In genomic region chr1:11654571-11655262, GRCh38 we compare ENCODE assay signal across 8 cellular contexts. TPM values are rescaled to one million over a fixed set of nuclear protein-coding genes. Genes with fewer than 3 reads are reported as not detected.
DNase-seq lines count a peak whose midpoint lies in the region; ATAC-seq and TF ChIP-seq lines count a peak whose summit lies in the region.

TSS of gene FBXO44 (plus strand) at chr1:11654877. CDS start at chr1:11655836, 959 bp downstream.

- ATAC-seq in HCT116, result peak; percentile 75
- ATAC-seq in Panc1, result peak; percentile 82
- ATAC-seq in upper lobe of right lung, result peak; percentile 81

- peak within 1 kb of the TSS; percentile 28 for H3K27ac Mint-ChIP-seq in glutamatergic neuron (ENCODE audit: unreplicated experiment)

- in situ Hi-C loops in Panc1 (cut with HindIII; ENCODE audit: low pct_unique_long_range_greater_than_20kb, low sequenced_read_pairs), result no loop called here

- H3K36me3 ChIP-seq in HCT116 (ENCODE audit: control insufficient read depth in 1 of 2, insufficient read depth in 2 of 2, low read length in 2 of 2) (peaks cover 12 to 17% of the 10 kb centered on the region in 2 experiments), Panc1 (ENCODE audit: control insufficient read depth, insufficient read depth, low read length) (no peaks in the 10 kb centered on the region; the same call in 1 of the 2 replicates), ovary (no peaks in the 10 kb centered on the region), upper lobe of right lung (peaks cover 12% of the 10 kb centered on the region)

- peak; percentile 21 for DNase-seq in EL
- DNase-seq in HCT116 (ENCODE audit: low read depth, low spot score), result no peak
- DNase-seq in Panc1 (ENCODE audit: low read depth, low spot score), result no peak
- DNase-seq in activated naive CD4-positive, alpha-beta T cell treated with Interleukin-2 at 50 U/mL for 16 hours, result peak; percentile 71
- peak; percentile 66 for DNase-seq in glutamatergic neuron
- peak in 4 of 5 donors; percentile 55 to 72 (median 66) for DNase-seq in ovary
- peak; percentile 86 for DNase-seq in upper lobe of right lung
- no peak for DNase-seq in NCI-H774 (lab: John Stamatoyannopoulos, UW)

- peak within 1 kb of the TSS; percentile 98 for H3K4me2 ChIP-seq in HCT116 (ENCODE audit: low read length)

- H3K9ac ChIP-seq in HCT116 (ENCODE audit: low read length), result peak within 1 kb of the TSS; percentile 72

- no peak for TF ChIP-seq EP300 in ovary (IDR thresholded peaks at IDR 0.05)

- H3K4me3 Mint-ChIP-seq in glutamatergic neuron (ENCODE audit: unreplicated experiment), result peak within 1 kb of the TSS; percentile 82

- WGBS in ovary, 3 donors, result 1 to 2% (median 1%) methylated on average over 35 to 70 of the region's 70 CpGs

- H3K27ac ChIP-seq in HCT116 (ENCODE audit: low read depth, low read length), result peak within 1 kb of the TSS; percentile 87
- H3K27ac ChIP-seq in Panc1 (ENCODE audit: low read length), result peak within 1 kb of the TSS; percentile 79
- H3K27ac ChIP-seq in ovary, result peak within 1 kb of the TSS; percentile 23 to 53
- peak within 1 kb of the TSS; percentile 42 for H3K27ac ChIP-seq in upper lobe of right lung

- TF ChIP-seq POLR2A in HCT116 (IDR thresholded peaks at IDR 0.05; ENCODE audit: borderline replicate concordance, extremely low read depth, insufficient read depth, insufficient read length) (no peak), ovary (IDR thresholded peaks at IDR 0.05) (no peak)

- H3K36me3 Mint-ChIP-seq in glutamatergic neuron (ENCODE audit: unreplicated experiment), result no peaks in the 10 kb centered on the region

- peak within 1 kb of the TSS; percentile 63 to 80 for H3K4me3 ChIP-seq in HCT116 (replicated peaks in 1 of 2; ENCODE audit: low read depth in 1 of 2, low read length in 2 of 2)
- peak within 1 kb of the TSS; percentile 68 to 81 for H3K4me3 ChIP-seq in Panc1 (ENCODE audit: low read depth in 2 of 2, low read length in 2 of 2)
- peak within 1 kb of the TSS; percentile 69 for H3K4me3 ChIP-seq in ovary
- H3K4me3 ChIP-seq in upper lobe of right lung, result peak within 1 kb of the TSS; percentile 57

- H3K4me1 ChIP-seq in HCT116 (ENCODE audit: control insufficient read depth in 1 of 2, insufficient read depth in 2 of 2, low read length in 2 of 2) (peaks cover 28 to 50% of the 10 kb centered on the region in 2 experiments; a peak in 3 of 4 replicates), Panc1 (ENCODE audit: control insufficient read depth, insufficient read depth, low read length) (peaks cover 24% of the 10 kb centered on the region), ovary (ENCODE audit: insufficient read depth) (peaks cover 6% of the 10 kb centered on the region), upper lobe of right lung (peaks cover 21% of the 10 kb centered on the region)

- POLR2A ChIA-PET in HCT116 (lab: Charles Lee), result interaction anchor here (0.7 to 2.3 kb wide), 3 partner anchors 10 to 371 kb away, joined by 3 to 11 read pairs (median 3); partner anchors contain the start of gene FBXO6
- POLR2A ChIA-PET in Panc1 (lab: Charles Lee), result interaction anchor here (0.6 kb wide), 1 partner anchor 13 kb away, joined by 4 read pairs; no protein-coding TSS in a partner anchor

- intact Hi-C loops in HCT116 (cut with micrococcal nuclease) (no loop called here), Panc1 (cut with micrococcal nuclease; ENCODE audit: unreplicated experiment) (loop anchor here (5.0 kb wide), 1 partner anchor 63 kb away; no protein-coding TSS in a partner anchor), ovary (cut with DNase I) (loop anchor here in 2 of 4 donors (5.0 to 10.0 kb wide), 4 partner anchors 60 to 1377 kb away; no protein-coding TSS in a partner anchor), upper lobe of right lung (cut with DNase I) (loop anchor here (5.0 kb wide), 1 partner anchor 68 kb away; no protein-coding TSS in a partner anchor)

- peaks cover 6% of the 10 kb centered on the region for H3K9me3 Mint-ChIP-seq in glutamatergic neuron (ENCODE audit: unreplicated experiment)

- H3K79me2 ChIP-seq in HCT116 (ENCODE audit: insufficient read depth, low read length), result peaks cover 16% of the 10 kb centered on the region; the same call in 1 of the 2 replicates

- no peaks in the 10 kb centered on the region for H4K20me1 ChIP-seq in HCT116 (ENCODE audit: insufficient read depth)

- H2AFZ ChIP-seq in HCT116 (ENCODE audit: low read depth, low read length, poor library complexity, severe bottlenecking), result no peak within 1 kb of the TSS

- H3K27me3 ChIP-seq in HCT116 (ENCODE audit: insufficient read depth, low read length), result no peaks in the 10 kb centered on the region
- H3K27me3 ChIP-seq in Panc1 (ENCODE audit: control insufficient read depth, insufficient read depth, low read length), result no peaks in the 10 kb centered on the region
- H3K27me3 ChIP-seq in ovary, result no peaks in the 10 kb centered on the region
- H3K27me3 ChIP-seq in upper lobe of right lung, result no peaks in the 10 kb centered on the region

- CTCF ChIA-PET in HCT116 (lab: Charles Lee) (interaction anchor here (1.8 to 3.3 kb wide), 2 partner anchors 9 to 10 kb away, joined by 5 to 23 read pairs; partner anchors contain the start of gene FBXO6), Panc1 (lab: Charles Lee) (no interaction called here)

- peaks cover 10% of the 10 kb centered on the region for H3K27me3 Mint-ChIP-seq in glutamatergic neuron (ENCODE audit: unreplicated experiment)

- TF ChIP-seq RAD21 in HCT116 (IDR thresholded peaks at IDR 0.05; ENCODE audit: low read depth), result no peak

- no TSS peak for BruUV-seq in HCT116 (replicated peaks; lab: Mats Ljungman, UMichigan)
- no TSS peak for BruUV-seq in Panc1 (replicated peaks; lab: Mats Ljungman, UMichigan)

- H3K9me2 ChIP-seq in HCT116 (ENCODE audit: insufficient read depth), result no peaks in the 10 kb centered on the region

- RAD21 ChIA-PET in HCT116 (lab: Charles Lee; ENCODE audit: low non-redundant PET in 1 of 2, low total read pairs in 2 of 2, uncharacterized antibody in 2 of 2, unreplicated experiment in 2 of 2), result no interaction called here

- H3K4me1 Mint-ChIP-seq in glutamatergic neuron (ENCODE audit: low read depth, unreplicated experiment), result peaks cover 9% of the 10 kb centered on the region

- no peaks in the 10 kb centered on the region for H3K9me3 ChIP-seq in HCT116 (ENCODE audit: control insufficient read depth in 1 of 2, insufficient read depth in 1 of 2, low read depth in 1 of 2, low read length in 2 of 2)
- H3K9me3 ChIP-seq in Panc1 (ENCODE audit: control insufficient read depth, insufficient read depth, low read depth, low read length), result no peaks in the 10 kb centered on the region
- no peaks in the 10 kb centered on the region for H3K9me3 ChIP-seq in ovary
- no peaks in the 10 kb centered on the region for H3K9me3 ChIP-seq in upper lobe of right lung

- no peak for TF ChIP-seq CTCF in HCT116 (IDR thresholded peaks at IDR 0.05 in 2 of 3, conservative IDR thresholded peaks at IDR 0.05 in 1 of 3; ENCODE audit: borderline replicate concordance in 1 of 3, insufficient read depth in 1 of 3, low read depth in 2 of 3, low read length in 2 of 3)
- no peak for TF ChIP-seq CTCF in Panc1 (IDR thresholded peaks at IDR 0.05)
- TF ChIP-seq CTCF in glutamatergic neuron (IDR thresholded peaks at IDR 0.05; ENCODE audit: partially characterized antibody, unreplicated experiment), result no peak
- no peak for TF ChIP-seq CTCF in ovary (IDR thresholded peaks at IDR 0.05)
- no peak for TF ChIP-seq CTCF in upper lobe of right lung (IDR thresholded peaks at IDR 0.05)

TF ChIP-seq in HCT116, 20 proteins besides CTCF, POLR2A, EP300 and RAD21 (continues in another document):
- TF ChIP-seq SIN3A (IDR thresholded peaks at IDR 0.05; ENCODE audit: low read depth) (no peak), SRF (IDR thresholded peaks at IDR 0.05; ENCODE audit: low read depth) (no peak), ZFX (IDR thresholded peaks at IDR 0.05) (peak; percentile 76), CEBPB (IDR thresholded peaks at IDR 0.05; ENCODE audit: low read depth) (no peak), ATF3 (IDR thresholded peaks at IDR 0.05) (no peak), JUND (IDR thresholded peaks at IDR 0.05) (no peak), REST (IDR thresholded peaks at IDR 0.05; ENCODE audit: low read depth) (no peak), YY1 (IDR thresholded peaks at IDR 0.05; ENCODE audit: extremely low read depth, insufficient replicate concordance, low read depth, low read length) (no peak), SP1 (IDR thresholded peaks at IDR 0.05; ENCODE audit: low read depth) (no peak), CBX3 (IDR thresholded peaks at IDR 0.05; ENCODE audit: low read depth) (no peak), ZNF274 (IDR thresholded peaks at IDR 0.05; ENCODE audit: low read depth, low read length) (no peak)

RNA-seq across cellular contexts. Expression of gene FBXO44, which starts in this region (rescaled TPM):
- total RNA-seq in HCT116 (2021; ENCODE audit: unreplicated experiment), result 60.9 TPM
- 51.1 and 54.2 TPM in 2 replicates for polyA plus RNA-seq in HCT116 (2012)
- total RNA-seq in Panc1 (2021; ENCODE audit: unreplicated experiment), result 70.8 TPM
- 123 TPM for polyA plus RNA-seq in Panc1 (2012; ENCODE audit: insufficient read length)
- 51.7 TPM for total RNA-seq in glutamatergic neuron (ENCODE audit: unreplicated experiment)
- total RNA-seq in ovary, result 10 to 100 TPM; 15.0 to 20.8 (median 17.5) TPM
- 10 to 100 TPM in 1 of 2 donors, 1 to 10 TPM in 1; 4.2 to 20.8 TPM for polyA plus RNA-seq in ovary
- 19.8 TPM for total RNA-seq in upper lobe of right lung

Comparison
In these comparisons a context has a peak if more than half of its experiments do, and no peak if none do; other contexts are left out.
1. DNase-seq: peak in EL (single experiment), activated naive CD4-positive, alpha-beta T cell treated with Interleukin-2 at 50 U/mL for 16 hours (single experiment), glutamatergic neuron (single experiment), ovary (4 of 5) and upper lobe of right lung (single experiment); none in HCT116 (single experiment), Panc1 (single experiment) and NCI-H774 (single experiment).
2. Peak in every context shown above with its lines, with median percentiles within 50 percentile points of each other: ATAC-seq, H3K27ac ChIP-seq and H3K4me3 ChIP-seq.